Comparison of ENCODE assay signal across 1 cellular context in genomic region chr7:74495112-74495880, GRCh38.
TF ChIP-seq lines count a peak whose summit lies in the region.

No MANE protein-coding gene starts in this region.

TF ChIP-seq in H1, 55 proteins besides CTCF, POLR2A, EP300 and RAD21 (continued from another document):
- TF ChIP-seq, protein P1, sequence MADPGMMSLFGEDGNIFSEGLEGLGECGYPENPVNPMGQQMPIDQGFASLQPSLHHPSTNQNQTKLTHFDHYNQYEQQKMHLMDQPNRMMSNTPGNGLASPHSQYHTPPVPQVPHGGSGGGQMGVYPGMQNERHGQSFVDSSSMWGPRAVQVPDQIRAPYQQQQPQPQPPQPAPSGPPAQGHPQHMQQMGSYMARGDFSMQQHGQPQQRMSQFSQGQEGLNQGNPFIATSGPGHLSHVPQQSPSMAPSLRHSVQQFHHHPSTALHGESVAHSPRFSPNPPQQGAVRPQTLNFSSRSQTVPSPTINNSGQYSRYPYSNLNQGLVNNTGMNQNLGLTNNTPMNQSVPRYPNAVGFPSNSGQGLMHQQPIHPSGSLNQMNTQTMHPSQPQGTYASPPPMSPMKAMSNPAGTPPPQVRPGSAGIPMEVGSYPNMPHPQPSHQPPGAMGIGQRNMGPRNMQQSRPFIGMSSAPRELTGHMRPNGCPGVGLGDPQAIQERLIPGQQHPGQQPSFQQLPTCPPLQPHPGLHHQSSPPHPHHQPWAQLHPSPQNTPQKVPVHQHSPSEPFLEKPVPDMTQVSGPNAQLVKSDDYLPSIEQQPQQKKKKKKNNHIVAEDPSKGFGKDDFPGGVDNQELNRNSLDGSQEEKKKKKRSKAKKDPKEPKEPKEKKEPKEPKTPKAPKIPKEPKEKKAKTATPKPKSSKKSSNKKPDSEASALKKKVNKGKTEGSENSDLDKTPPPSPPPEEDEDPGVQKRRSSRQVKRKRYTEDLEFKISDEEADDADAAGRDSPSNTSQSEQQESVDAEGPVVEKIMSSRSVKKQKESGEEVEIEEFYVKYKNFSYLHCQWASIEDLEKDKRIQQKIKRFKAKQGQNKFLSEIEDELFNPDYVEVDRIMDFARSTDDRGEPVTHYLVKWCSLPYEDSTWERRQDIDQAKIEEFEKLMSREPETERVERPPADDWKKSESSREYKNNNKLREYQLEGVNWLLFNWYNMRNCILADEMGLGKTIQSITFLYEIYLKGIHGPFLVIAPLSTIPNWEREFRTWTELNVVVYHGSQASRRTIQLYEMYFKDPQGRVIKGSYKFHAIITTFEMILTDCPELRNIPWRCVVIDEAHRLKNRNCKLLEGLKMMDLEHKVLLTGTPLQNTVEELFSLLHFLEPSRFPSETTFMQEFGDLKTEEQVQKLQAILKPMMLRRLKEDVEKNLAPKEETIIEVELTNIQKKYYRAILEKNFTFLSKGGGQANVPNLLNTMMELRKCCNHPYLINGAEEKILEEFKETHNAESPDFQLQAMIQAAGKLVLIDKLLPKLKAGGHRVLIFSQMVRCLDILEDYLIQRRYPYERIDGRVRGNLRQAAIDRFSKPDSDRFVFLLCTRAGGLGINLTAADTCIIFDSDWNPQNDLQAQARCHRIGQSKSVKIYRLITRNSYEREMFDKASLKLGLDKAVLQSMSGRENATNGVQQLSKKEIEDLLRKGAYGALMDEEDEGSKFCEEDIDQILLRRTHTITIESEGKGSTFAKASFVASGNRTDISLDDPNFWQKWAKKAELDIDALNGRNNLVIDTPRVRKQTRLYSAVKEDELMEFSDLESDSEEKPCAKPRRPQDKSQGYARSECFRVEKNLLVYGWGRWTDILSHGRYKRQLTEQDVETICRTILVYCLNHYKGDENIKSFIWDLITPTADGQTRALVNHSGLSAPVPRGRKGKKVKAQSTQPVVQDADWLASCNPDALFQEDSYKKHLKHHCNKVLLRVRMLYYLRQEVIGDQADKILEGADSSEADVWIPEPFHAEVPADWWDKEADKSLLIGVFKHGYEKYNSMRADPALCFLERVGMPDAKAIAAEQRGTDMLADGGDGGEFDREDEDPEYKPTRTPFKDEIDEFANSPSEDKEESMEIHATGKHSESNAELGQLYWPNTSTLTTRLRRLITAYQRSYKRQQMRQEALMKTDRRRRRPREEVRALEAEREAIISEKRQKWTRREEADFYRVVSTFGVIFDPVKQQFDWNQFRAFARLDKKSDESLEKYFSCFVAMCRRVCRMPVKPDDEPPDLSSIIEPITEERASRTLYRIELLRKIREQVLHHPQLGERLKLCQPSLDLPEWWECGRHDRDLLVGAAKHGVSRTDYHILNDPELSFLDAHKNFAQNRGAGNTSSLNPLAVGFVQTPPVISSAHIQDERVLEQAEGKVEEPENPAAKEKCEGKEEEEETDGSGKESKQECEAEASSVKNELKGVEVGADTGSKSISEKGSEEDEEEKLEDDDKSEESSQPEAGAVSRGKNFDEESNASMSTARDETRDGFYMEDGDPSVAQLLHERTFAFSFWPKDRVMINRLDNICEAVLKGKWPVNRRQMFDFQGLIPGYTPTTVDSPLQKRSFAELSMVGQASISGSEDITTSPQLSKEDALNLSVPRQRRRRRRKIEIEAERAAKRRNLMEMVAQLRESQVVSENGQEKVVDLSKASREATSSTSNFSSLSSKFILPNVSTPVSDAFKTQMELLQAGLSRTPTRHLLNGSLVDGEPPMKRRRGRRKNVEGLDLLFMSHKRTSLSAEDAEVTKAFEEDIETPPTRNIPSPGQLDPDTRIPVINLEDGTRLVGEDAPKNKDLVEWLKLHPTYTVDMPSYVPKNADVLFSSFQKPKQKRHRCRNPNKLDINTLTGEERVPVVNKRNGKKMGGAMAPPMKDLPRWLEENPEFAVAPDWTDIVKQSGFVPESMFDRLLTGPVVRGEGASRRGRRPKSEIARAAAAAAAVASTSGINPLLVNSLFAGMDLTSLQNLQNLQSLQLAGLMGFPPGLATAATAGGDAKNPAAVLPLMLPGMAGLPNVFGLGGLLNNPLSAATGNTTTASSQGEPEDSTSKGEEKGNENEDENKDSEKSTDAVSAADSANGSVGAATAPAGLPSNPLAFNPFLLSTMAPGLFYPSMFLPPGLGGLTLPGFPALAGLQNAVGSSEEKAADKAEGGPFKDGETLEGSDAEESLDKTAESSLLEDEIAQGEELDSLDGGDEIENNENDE (IDR thresholded peaks at IDR 0.05; ENCODE audit: insufficient replicate concordance, low read length): no peak
